In the genomic region with DNA sequence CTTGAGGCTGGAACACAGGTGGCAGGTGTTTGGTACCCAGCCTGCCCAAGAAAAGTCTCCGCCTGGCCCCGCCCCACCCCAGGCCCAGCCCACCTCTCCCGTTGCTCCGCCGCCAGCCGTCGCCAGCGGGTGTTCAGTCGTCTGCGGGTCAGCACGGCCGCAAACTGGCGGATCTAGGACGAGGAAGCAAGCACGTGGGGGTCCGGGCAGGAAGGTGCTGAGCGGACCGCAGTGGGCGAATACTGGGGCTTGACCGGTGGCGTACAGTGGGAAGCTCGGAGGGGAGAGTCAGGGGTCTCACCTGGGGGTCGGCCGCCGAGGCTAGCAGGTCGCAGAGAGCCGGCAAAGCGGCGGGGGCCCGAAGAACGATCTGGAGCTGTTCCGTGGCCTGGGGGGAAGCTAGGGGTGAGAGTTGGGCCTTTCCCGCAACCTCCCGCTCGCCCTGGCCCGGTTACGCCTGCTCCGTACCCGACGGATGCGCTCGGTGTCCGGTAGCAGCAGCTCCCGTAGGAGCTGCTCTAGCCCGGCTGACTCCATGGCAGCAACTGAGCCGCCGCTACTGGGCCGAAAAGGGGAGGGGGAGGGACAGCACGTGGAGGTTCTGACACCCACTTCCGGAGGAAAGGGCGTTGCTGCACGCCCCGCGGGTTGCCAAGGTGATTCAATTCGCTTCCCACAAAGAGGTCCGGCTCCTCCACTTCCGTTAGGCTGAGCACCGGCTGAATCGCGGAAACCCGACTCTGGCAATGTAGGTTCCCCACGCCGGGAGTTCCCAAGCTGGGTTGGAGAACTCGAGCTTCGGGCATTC, we compare ENCODE assay signal across 8 cellular contexts. TPM values are rescaled to one million over a fixed set of nuclear protein-coding genes. Genes with fewer than 3 reads are reported as not detected.
DNase-seq lines count a peak whose midpoint lies in the region; ATAC-seq and TF ChIP-seq lines count a peak whose summit lies in the region.

A gene with protein sequence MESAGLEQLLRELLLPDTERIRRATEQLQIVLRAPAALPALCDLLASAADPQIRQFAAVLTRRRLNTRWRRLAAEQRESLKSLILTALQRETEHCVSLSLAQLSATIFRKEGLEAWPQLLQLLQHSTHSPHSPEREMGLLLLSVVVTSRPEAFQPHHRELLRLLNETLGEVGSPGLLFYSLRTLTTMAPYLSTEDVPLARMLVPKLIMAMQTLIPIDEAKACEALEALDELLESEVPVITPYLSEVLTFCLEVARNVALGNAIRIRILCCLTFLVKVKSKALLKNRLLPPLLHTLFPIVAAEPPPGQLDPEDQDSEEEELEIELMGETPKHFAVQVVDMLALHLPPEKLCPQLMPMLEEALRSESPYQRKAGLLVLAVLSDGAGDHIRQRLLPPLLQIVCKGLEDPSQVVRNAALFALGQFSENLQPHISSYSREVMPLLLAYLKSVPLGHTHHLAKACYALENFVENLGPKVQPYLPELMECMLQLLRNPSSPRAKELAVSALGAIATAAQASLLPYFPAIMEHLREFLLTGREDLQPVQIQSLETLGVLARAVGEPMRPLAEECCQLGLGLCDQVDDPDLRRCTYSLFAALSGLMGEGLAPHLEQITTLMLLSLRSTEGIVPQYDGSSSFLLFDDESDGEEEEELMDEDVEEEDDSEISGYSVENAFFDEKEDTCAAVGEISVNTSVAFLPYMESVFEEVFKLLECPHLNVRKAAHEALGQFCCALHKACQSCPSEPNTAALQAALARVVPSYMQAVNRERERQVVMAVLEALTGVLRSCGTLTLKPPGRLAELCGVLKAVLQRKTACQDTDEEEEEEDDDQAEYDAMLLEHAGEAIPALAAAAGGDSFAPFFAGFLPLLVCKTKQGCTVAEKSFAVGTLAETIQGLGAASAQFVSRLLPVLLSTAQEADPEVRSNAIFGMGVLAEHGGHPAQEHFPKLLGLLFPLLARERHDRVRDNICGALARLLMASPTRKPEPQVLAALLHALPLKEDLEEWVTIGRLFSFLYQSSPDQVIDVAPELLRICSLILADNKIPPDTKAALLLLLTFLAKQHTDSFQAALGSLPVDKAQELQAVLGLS (minus strand): TSS at position 566 of the 808 bp plus-strand sequence. CDS start 29 bp downstream, at position 537.

- no peaks in the 10 kb centered on the region for H3K36me3 ChIP-seq in mucosa of descending colon (ENCODE audit: low read depth)

- ATAC-seq in GM21576 (IDR thresholded peaks at IDR 0.05; ENCODE audit: unreplicated experiment) (peak; percentile 87), mucosa of descending colon (peak; percentile 98)

- no peak for TF ChIP-seq CTCF in mucosa of descending colon (IDR thresholded peaks at IDR 0.05)

- TF ChIP-seq RAD21 in Ishikawa (IDR thresholded peaks at IDR 0.05; ENCODE audit: low read depth) = peak; percentile 13; the same call in 1 of the 2 replicates

- peaks cover 7% of the 10 kb centered on the region for H3K4me1 ChIP-seq in mucosa of descending colon (ENCODE audit: low read depth)

- no peaks in the 10 kb centered on the region for H3K9me3 ChIP-seq in mucosa of descending colon

- H3K4me3 ChIP-seq in mucosa of descending colon = peak within 1 kb of the TSS; percentile 20

- peak within 1 kb of the TSS; percentile 52 for H3K27ac ChIP-seq in epithelial cell of prostate

- TF ChIP-seq EP300 in Ishikawa (IDR thresholded peaks at IDR 0.05; ENCODE audit: borderline replicate concordance) = peak; percentile 62

- intact Hi-C loops in mucosa of descending colon (cut with DNase I, micrococcal nuclease) = no loop called here

- DNase-seq in DMS153 (lab: John Stamatoyannopoulos, UW) (peak; percentile 95), OCI-M2 (lab: John Stamatoyannopoulos, UW; ENCODE audit: unreplicated experiment) (peak; percentile 75), activated T-cell treated with anti-CD3 and anti-CD28 coated beads for 4 hours (peak; percentile 92), epithelial cell of prostate (ENCODE audit: low read depth, low spot score) (peak; percentile 91), mucosa of descending colon (peak; percentile 94 to 97 (median 94))
- DNase-seq in stimulated activated CD8-positive, alpha-beta memory T cell treated with anti-CD3 and anti-CD28 coated beads, Interleukin-4, amount 100 ng/mL, for 1 hour (ENCODE audit: low read depth in 2 of 2, low spot score in 1 of 2) = peak; percentile 86 to 91

TF ChIP-seq in Ishikawa, 13 proteins besides CTCF, POLR2A, EP300 and RAD21:
- TF ChIP-seq, protein P1, sequence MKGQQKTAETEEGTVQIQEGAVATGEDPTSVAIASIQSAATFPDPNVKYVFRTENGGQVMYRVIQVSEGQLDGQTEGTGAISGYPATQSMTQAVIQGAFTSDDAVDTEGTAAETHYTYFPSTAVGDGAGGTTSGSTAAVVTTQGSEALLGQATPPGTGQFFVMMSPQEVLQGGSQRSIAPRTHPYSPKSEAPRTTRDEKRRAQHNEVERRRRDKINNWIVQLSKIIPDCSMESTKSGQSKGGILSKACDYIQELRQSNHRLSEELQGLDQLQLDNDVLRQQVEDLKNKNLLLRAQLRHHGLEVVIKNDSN (IDR thresholded peaks at IDR 0.05) = peak; percentile 90
- TF ChIP-seq, protein P2, sequence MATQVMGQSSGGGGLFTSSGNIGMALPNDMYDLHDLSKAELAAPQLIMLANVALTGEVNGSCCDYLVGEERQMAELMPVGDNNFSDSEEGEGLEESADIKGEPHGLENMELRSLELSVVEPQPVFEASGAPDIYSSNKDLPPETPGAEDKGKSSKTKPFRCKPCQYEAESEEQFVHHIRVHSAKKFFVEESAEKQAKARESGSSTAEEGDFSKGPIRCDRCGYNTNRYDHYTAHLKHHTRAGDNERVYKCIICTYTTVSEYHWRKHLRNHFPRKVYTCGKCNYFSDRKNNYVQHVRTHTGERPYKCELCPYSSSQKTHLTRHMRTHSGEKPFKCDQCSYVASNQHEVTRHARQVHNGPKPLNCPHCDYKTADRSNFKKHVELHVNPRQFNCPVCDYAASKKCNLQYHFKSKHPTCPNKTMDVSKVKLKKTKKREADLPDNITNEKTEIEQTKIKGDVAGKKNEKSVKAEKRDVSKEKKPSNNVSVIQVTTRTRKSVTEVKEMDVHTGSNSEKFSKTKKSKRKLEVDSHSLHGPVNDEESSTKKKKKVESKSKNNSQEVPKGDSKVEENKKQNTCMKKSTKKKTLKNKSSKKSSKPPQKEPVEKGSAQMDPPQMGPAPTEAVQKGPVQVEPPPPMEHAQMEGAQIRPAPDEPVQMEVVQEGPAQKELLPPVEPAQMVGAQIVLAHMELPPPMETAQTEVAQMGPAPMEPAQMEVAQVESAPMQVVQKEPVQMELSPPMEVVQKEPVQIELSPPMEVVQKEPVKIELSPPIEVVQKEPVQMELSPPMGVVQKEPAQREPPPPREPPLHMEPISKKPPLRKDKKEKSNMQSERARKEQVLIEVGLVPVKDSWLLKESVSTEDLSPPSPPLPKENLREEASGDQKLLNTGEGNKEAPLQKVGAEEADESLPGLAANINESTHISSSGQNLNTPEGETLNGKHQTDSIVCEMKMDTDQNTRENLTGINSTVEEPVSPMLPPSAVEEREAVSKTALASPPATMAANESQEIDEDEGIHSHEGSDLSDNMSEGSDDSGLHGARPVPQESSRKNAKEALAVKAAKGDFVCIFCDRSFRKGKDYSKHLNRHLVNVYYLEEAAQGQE (IDR thresholded peaks at IDR 0.05; ENCODE audit: low read depth) = 0 out of 2 replicates have a peak, but pooled peaks have one; percentile 25
- peak; percentile 93 for TF ChIP-seq ZBTB7A (IDR thresholded peaks at IDR 0.05; ENCODE audit: low read depth)
- peak; percentile 48; the same call in 1 of the 2 replicates for TF ChIP-seq FOXM1 (IDR thresholded peaks at IDR 0.05; ENCODE audit: borderline replicate concordance, low read depth)
- TF ChIP-seq NFIC (IDR thresholded peaks at IDR 0.05) = peak; percentile 40; the same call in 1 of the 2 replicates
- peak; percentile 49 for TF ChIP-seq TEAD4 (IDR thresholded peaks at IDR 0.05)
- TF ChIP-seq, protein P3, sequence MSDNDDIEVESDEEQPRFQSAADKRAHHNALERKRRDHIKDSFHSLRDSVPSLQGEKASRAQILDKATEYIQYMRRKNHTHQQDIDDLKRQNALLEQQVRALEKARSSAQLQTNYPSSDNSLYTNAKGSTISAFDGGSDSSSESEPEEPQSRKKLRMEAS (IDR thresholded peaks at IDR 0.05) = peak; percentile 99
- TF ChIP-seq EGR1 (IDR thresholded peaks at IDR 0.05) = peak; percentile 64
- peak; percentile 40; the same call in 1 of the 2 replicates for TF ChIP-seq CREB1 (IDR thresholded peaks at IDR 0.05; ENCODE audit: low read depth)
- TF ChIP-seq TCF12 (IDR thresholded peaks at IDR 0.05; ENCODE audit: low read depth) = peak; percentile 85
- TF ChIP-seq TAF1 (IDR thresholded peaks at IDR 0.05; ENCODE audit: low read depth) = peak; percentile 97
- no peak for TF ChIP-seq CEBPB (IDR thresholded peaks at IDR 0.05)
- TF ChIP-seq YY1 (IDR thresholded peaks at IDR 0.05; ENCODE audit: low read depth) = peak; percentile 84
TF ChIP-seq in Ishikawa: peak in this region for 12.

RNA-seq across cellular contexts. Expression of the gene that starts here (rescaled TPM):
- total RNA-seq in mucosa of descending colon = 10 to 100 TPM; 23.2 to 29.3 (median 26.8) TPM

Comparison
In these comparisons a context has a peak if more than half of its experiments do, and no peak if none do; other contexts are left out.
1. Peak in every context shown above with its lines: DNase-seq, ATAC-seq, H3K4me3 ChIP-seq and H3K27ac ChIP-seq.